Comparison of ENCODE assay signal across 8 cellular contexts in the genomic region with DNA sequence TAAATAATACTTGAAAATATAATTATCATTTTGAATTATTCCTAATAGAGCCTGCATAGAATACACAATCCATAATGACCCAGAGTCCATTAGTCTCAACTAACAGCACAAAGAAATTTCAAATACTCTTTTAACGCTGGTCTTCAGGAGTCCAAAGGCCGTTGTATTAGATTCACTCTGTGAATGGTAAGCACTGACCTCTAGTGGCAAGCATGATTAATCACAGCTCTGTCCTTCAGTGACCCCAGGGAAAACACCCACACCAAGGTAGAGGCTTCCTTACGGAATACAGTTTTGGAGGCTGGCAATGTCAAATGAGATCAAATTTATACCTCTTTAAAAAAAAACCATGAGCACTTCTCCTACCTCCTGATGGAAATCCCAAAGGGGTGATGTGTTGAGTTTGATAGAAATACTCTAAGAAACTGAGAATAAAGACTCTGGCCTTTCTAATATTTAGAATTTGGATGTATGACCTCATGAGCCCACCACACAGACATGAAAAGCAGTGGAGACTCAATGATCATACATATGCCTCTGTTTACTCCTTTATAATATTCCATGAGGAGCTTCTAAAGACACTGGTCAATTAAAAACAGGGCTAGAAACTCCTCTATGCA.
DNase-seq lines count a peak whose midpoint lies in the region; ATAC-seq and TF ChIP-seq lines count a peak whose summit lies in the region.

No MANE protein-coding gene starts in this region.

- ATAC-seq in GM18505 (IDR thresholded peaks at IDR 0.05; ENCODE audit: unreplicated experiment) (peak; percentile 95), HG02763 (IDR thresholded peaks at IDR 0.05; ENCODE audit: unreplicated experiment) (peak; percentile 99)

- no peaks in the 10 kb centered on the region for H3K4me1 Mint-ChIP-seq in CD14-positive monocyte

- no peak overlapping the region for H3K4me3 Mint-ChIP-seq in CD14-positive monocyte

- no peak overlapping the region for H3K27ac ChIP-seq in VCaP

- no peaks in the 10 kb centered on the region for H3K36me3 Mint-ChIP-seq in CD14-positive monocyte

- DNase-seq in CD14-positive monocyte (ENCODE audit: low spot score) (no peak), NAMALWA (ENCODE audit: low spot score) (peak; percentile 71), head of caudate nucleus (peak in 22 of 42 donors; percentile 2 to 67 (median 33)), putamen (ENCODE audit: low spot score) (peak; percentile 28), posterior vena cava (ENCODE audit: low spot score) (no peak)

- no peak overlapping the region for H3K27ac Mint-ChIP-seq in CD14-positive monocyte

- TF ChIP-seq POLR2A in GM18505 (IDR thresholded peaks at IDR 0.05; ENCODE audit: borderline replicate concordance, extremely low read depth, insufficient read depth, insufficient read length) = no peak

- H3K27me3 Mint-ChIP-seq in CD14-positive monocyte (ENCODE audit: low read depth in 3 of 3) = no peaks in the 10 kb centered on the region

- intact Hi-C loops in CD14-positive monocyte (cut with micrococcal nuclease) = no loop called here
- intact Hi-C loops in head of caudate nucleus (cut with DNase I) = no loop called here
- intact Hi-C loops in posterior vena cava (cut with DNase I) = no loop called here

- TF ChIP-seq CTCF in CD14-positive monocyte (IDR thresholded peaks at IDR 0.05) (peak; percentile 62), VCaP (conservative IDR thresholded peaks at IDR 0.05) (peak; percentile 88)

- no peaks in the 10 kb centered on the region for H3K9me3 Mint-ChIP-seq in CD14-positive monocyte

Comparison
In these comparisons a context has a peak if more than half of its experiments do, and no peak if none do; other contexts are left out.
1. DNase-seq: peak in NAMALWA (single experiment), head of caudate nucleus (22 of 42) and putamen (single experiment); none in CD14-positive monocyte (single experiment) and posterior vena cava (single experiment).